Comparison of ENCODE assay signal across 9 cellular contexts in the genomic region with DNA sequence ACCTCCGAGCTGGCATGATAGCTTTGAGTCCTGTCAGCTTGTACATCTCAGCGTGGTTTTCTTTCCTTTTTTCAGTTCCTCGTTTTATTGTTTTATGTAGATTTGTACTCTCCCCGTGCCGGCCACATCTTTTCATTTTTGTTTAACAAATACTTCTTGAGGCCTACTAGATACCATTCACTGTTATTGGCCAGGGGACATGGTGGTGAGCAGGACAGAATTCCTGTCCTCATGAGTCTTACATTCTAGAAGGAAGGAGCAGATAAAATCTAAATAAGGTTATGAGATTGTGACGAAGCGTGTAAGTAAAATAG. TPM values are rescaled to one million over a fixed set of nuclear protein-coding genes. Genes with fewer than 3 reads are reported as not detected.
A peak's percentile ranks its signal among the peaks of the same experiment; 100 is the strongest.
DNase-seq lines count a peak whose midpoint lies in the region; ATAC-seq and TF ChIP-seq lines count a peak whose summit lies in the region.
"Had no signal": no experiment of that assay in that cellular context is flagged by ENCODE, and none has a peak within 500 bp of the region (broad histone marks: within the 10 kb centered on the region; RNA-seq: fewer than 3 reads in every experiment).

No MANE protein-coding gene starts in this region.

- no peaks in the 10 kb centered on the region for H3K36me3 Mint-ChIP-seq in stimulated activated memory B cell treated with anti-CD40 and anti-IgM and Interleukin-4, amounts not matched to agents 10 μg/mL and 1 μg/mL and 100 μg/mL, for 72 hours
- H3K36me3 Mint-ChIP-seq in progenitor cell of endocrine pancreas (ENCODE audit: insufficient read depth) = no peaks in the 10 kb centered on the region

- no peak overlapping the region for H3K27ac Mint-ChIP-seq in stimulated activated memory B cell treated with anti-CD40 and anti-IgM and Interleukin-4, amounts not matched to agents 10 μg/mL and 1 μg/mL and 100 μg/mL, for 72 hours
- H3K27ac Mint-ChIP-seq in progenitor cell of endocrine pancreas = no peak overlapping the region

- peak overlapping the region; percentile 93 to 99 (median 96) for H3K27ac ChIP-seq in Peyer's patch

- H3K4me1 Mint-ChIP-seq in stimulated activated memory B cell treated with anti-CD40 and anti-IgM and Interleukin-4, amounts not matched to agents 10 μg/mL and 1 μg/mL and 100 μg/mL, for 72 hours = peaks cover 11% of the 10 kb centered on the region
- peaks cover 6% of the 10 kb centered on the region for H3K4me1 Mint-ChIP-seq in progenitor cell of endocrine pancreas (ENCODE audit: low read depth)

- H3K9me3 Mint-ChIP-seq in stimulated activated memory B cell treated with anti-CD40 and anti-IgM and Interleukin-4, amounts not matched to agents 10 μg/mL and 1 μg/mL and 100 μg/mL, for 72 hours = no peaks in the 10 kb centered on the region
- no peaks in the 10 kb centered on the region for H3K9me3 Mint-ChIP-seq in progenitor cell of endocrine pancreas (ENCODE audit: low read depth)
- H3K9me3 Mint-ChIP-seq: central memory CD8-positive, alpha-beta T cell had no signal

- peaks cover 0 to 40% (median 16%) of the 10 kb centered on the region in 4 donors for H3K4me1 ChIP-seq in Peyer's patch

- peak; percentile 36 for ATAC-seq in HG02642 (IDR thresholded peaks at IDR 0.05; ENCODE audit: poor library complexity, unreplicated experiment)
- ATAC-seq in stimulated activated memory B cell treated with anti-CD40 and anti-IgM and Interleukin-4, amounts not matched to agents 10 μg/mL and 1 μg/mL and 100 μg/mL, for 72 hours = peak; percentile 68

- no peak overlapping the region for H3K4me3 Mint-ChIP-seq in stimulated activated memory B cell treated with anti-CD40 and anti-IgM and Interleukin-4, amounts not matched to agents 10 μg/mL and 1 μg/mL and 100 μg/mL, for 72 hours
- no peak overlapping the region for H3K4me3 Mint-ChIP-seq in progenitor cell of endocrine pancreas (ENCODE audit: low read depth)
- H3K4me3 Mint-ChIP-seq: central memory CD8-positive, alpha-beta T cell had no signal

- H3K27me3 ChIP-seq in Peyer's patch = no peaks in the 10 kb centered on the region

- no peaks in the 10 kb centered on the region for H3K9me3 ChIP-seq in Peyer's patch

- no peaks in the 10 kb centered on the region for H3K36me3 ChIP-seq in Peyer's patch

- peak; percentile 56 for DNase-seq in SIG-M5 treated with dmso at 0.1 percent for 504 hours (lab: John Stamatoyannopoulos, UW; ENCODE audit: unreplicated experiment)
- no peak for DNase-seq in SIG-M5 (lab: John Stamatoyannopoulos, UW)
- DNase-seq in Peyer's patch = peak in 2 of 3 donors; percentile 59 to 65
- peak; percentile 43 for DNase-seq in fibroblast of villous mesenchyme (ENCODE audit: low read depth)
- no peak for DNase-seq in stimulated activated CD4-positive, alpha-beta T cell treated with anti-CD3 and anti-CD28 coated beads, Interleukin-4, amount 100 ng/mL, for 4 hours
- no peak for DNase-seq in progenitor cell of endocrine pancreas (ENCODE audit: low spot score, unreplicated experiment)

- TF ChIP-seq POLR2A in Peyer's patch (IDR thresholded peaks at IDR 0.05) = no peak

- no peak for TF ChIP-seq CTCF in Peyer's patch (IDR thresholded peaks at IDR 0.05)
- no peak for TF ChIP-seq CTCF in fibroblast of villous mesenchyme (IDR thresholded peaks at IDR 0.05; ENCODE audit: insufficient read depth, low read depth, low read length)
- TF ChIP-seq CTCF in progenitor cell of endocrine pancreas (IDR thresholded peaks at IDR 0.05; ENCODE audit: unreplicated experiment) = no peak

- H3K27me3 Mint-ChIP-seq in stimulated activated memory B cell treated with anti-CD40 and anti-IgM and Interleukin-4, amounts not matched to agents 10 μg/mL and 1 μg/mL and 100 μg/mL, for 72 hours = no peaks in the 10 kb centered on the region
- no peaks in the 10 kb centered on the region for H3K27me3 Mint-ChIP-seq in progenitor cell of endocrine pancreas
- H3K27me3 Mint-ChIP-seq: central memory CD8-positive, alpha-beta T cell had no signal

- H3K4me3 ChIP-seq in Peyer's patch (peak overlapping the region; percentile 91 to 98 (median 94)), fibroblast of villous mesenchyme (ENCODE audit: low read depth, low read length) (peak overlapping the region; percentile 87)

RNA-seq across cellular contexts. Expression of a gene that starts 1.2 kb away (rescaled TPM):
- total RNA-seq in Peyer's patch (10 to 100 TPM; 35.6 to 68.5 (median 61.4) TPM), fibroblast of villous mesenchyme (179 and 399 TPM in 2 replicates), progenitor cell of endocrine pancreas (26.8 and 27.7 TPM in 2 replicates)

Comparison
In these comparisons a context has a peak if more than half of its experiments do, and no peak if none do; other contexts are left out.
1. DNase-seq: peak in SIG-M5 treated with dmso at 0.1 percent for 504 hours (single experiment), Peyer's patch (2 of 3) and fibroblast of villous mesenchyme (single experiment); none in SIG-M5 (single experiment), stimulated activated CD4-positive, alpha-beta T cell treated with anti-CD3 and anti-CD28 coated beads, Interleukin-4, amount 100 ng/mL, for 4 hours (0 of 2) and progenitor cell of endocrine pancreas (single experiment).